In genomic region chr1:169692766-169693460, GRCh38 we compare ENCODE assay signal across 10 cellular contexts. TPM values are rescaled to one million over a fixed set of nuclear protein-coding genes. Genes with fewer than 3 reads are reported as not detected.
DNase-seq lines count a peak whose midpoint lies in the region; ATAC-seq and TF ChIP-seq lines count a peak whose summit lies in the region.
"Had no signal": no experiment of that assay in that cellular context is flagged by ENCODE, and none has a peak within 500 bp of the region (broad histone marks: within the 10 kb centered on the region; RNA-seq: fewer than 3 reads in every experiment).

No MANE protein-coding gene starts in this region.

- H3K9me3 ChIP-seq in OCI-LY7 (ENCODE audit: low read length) (no peaks in the 10 kb centered on the region), neutrophil (no peaks in the 10 kb centered on the region)

- POLR2A ChIA-PET in OCI-LY7 (lab: Charles Lee), result interaction anchor here (0.6 to 4.2 kb wide), 9 partner anchors 9 to 1298 kb away, joined by 3 to 31 read pairs (median 4); no protein-coding TSS in a partner anchor

- no peak overlapping the region for H3K27ac ChIP-seq in OCI-LY7 (ENCODE audit: low read depth, low read length, poor library complexity, severe bottlenecking)
- peak overlapping the region; percentile 89 for H3K27ac ChIP-seq in neutrophil
- H3K27ac ChIP-seq: WERI-Rb-1 had no signal

- H2AFZ ChIP-seq in OCI-LY7 (ENCODE audit: low read length), result peak overlapping the region; percentile 95; the same call in 1 of the 2 replicates

- peak; percentile 73 to 79 for ATAC-seq in activated CD4-positive, CD25-positive, alpha-beta regulatory T cell treated with anti-CD3 and anti-CD28 coated beads, Interleukin-2, amount 50 U/mL, for 24 hours
- ATAC-seq in HG02678 (IDR thresholded peaks at IDR 0.05; ENCODE audit: unreplicated experiment), result peak; percentile 46

- H3K4me3 ChIP-seq in OCI-LY7 (ENCODE audit: low read depth, low read length, poor library complexity, severe bottlenecking), result no peak overlapping the region
- peak overlapping the region in 1 of 2 experiments; percentile 57 for H3K4me3 ChIP-seq in neutrophil (ENCODE audit: low read depth in 1 of 2, low read length in 1 of 2)

- CTCF ChIA-PET in OCI-LY7 (lab: Charles Lee; ENCODE audit: unreplicated experiment), result no interaction called here

- no peak for DNase-seq in activated CD4-positive, CD25-positive, alpha-beta regulatory T cell treated with anti-CD3 and anti-CD28 coated beads, Interleukin-2, amount 50 U/mL, for 72 hours
- DNase-seq in OCI-LY7 (ENCODE audit: low spot score) (no peak), hypothalamus (lab: John Stamatoyannopoulos, UW) (no peak), D341Med (ENCODE audit: low spot score) (no peak), NCI-H146 (lab: John Stamatoyannopoulos, UW) (no peak)
- DNase-seq: NCI-H748 treated with DMSO at 0.1 percent for 48 hours, WERI-Rb-1 had no signal

- peak overlapping the region; percentile 35; the same call in 1 of the 2 replicates for H3K4me2 ChIP-seq in OCI-LY7 (ENCODE audit: low read length)

- BruUV-seq in OCI-LY7 (replicated peaks; lab: Mats Ljungman, UMichigan), result no TSS peak

- TF ChIP-seq CTCF in OCI-LY7 (conservative IDR thresholded peaks at IDR 0.05; ENCODE audit: low read length) (no peak), neutrophil (IDR thresholded peaks at IDR 0.05) (no peak)

- no peaks in the 10 kb centered on the region for H3K27me3 ChIP-seq in neutrophil

- no peaks in the 10 kb centered on the region for H4K20me1 ChIP-seq in OCI-LY7 (ENCODE audit: insufficient read depth, low read length)

- H3K4me1 ChIP-seq in OCI-LY7 (ENCODE audit: insufficient read depth, low read length, poor library complexity, severe bottlenecking), result peaks cover 75% of the 10 kb centered on the region
- peaks cover 69 to 85% of the 10 kb centered on the region in 2 experiments for H3K4me1 ChIP-seq in neutrophil (ENCODE audit: control insufficient read depth in 1 of 2, insufficient read depth in 1 of 2, low read depth in 1 of 2, low read length in 1 of 2)

- intact Hi-C loops in OCI-LY7 (cut with micrococcal nuclease; ENCODE audit: unreplicated experiment), result loop anchor here (10.0 kb wide), 1 partner anchor 328 kb away; the partner anchor contains the start of genes BLZF1 and NME7

- no peaks in the 10 kb centered on the region for H3K36me3 ChIP-seq in OCI-LY7 (ENCODE audit: insufficient read depth, low read length)
- H3K36me3 ChIP-seq in neutrophil, result peaks cover 74% of the 10 kb centered on the region
- H3K36me3 ChIP-seq: WERI-Rb-1 had no signal

- H3K79me2 ChIP-seq in OCI-LY7 (ENCODE audit: insufficient read depth, low read depth, low read length), result no peaks in the 10 kb centered on the region

- no peaks in the 10 kb centered on the region for H3K9me2 ChIP-seq in OCI-LY7 (ENCODE audit: insufficient read depth, low read length)

RNA-seq across cellular contexts. Expression of gene SELL, which starts 18.5 kb away (rescaled TPM):
- total RNA-seq in OCI-LY7 (2014; rRNA removed; shearing (Covaris generic)), result 0.16 and 0.46 TPM in 2 replicates
- 1.5 and 2.2 TPM in 2 replicates for total RNA-seq in OCI-LY7 (2022)

RNA-seq across cellular contexts. Expression of gene SELE, which starts 41.0 kb away (rescaled TPM):
- not detected in 2 replicates for total RNA-seq in OCI-LY7 (2014; rRNA removed; shearing (Covaris generic))
- total RNA-seq in OCI-LY7 (2022), result not detected in 2 replicates
